In the genomic region with DNA sequence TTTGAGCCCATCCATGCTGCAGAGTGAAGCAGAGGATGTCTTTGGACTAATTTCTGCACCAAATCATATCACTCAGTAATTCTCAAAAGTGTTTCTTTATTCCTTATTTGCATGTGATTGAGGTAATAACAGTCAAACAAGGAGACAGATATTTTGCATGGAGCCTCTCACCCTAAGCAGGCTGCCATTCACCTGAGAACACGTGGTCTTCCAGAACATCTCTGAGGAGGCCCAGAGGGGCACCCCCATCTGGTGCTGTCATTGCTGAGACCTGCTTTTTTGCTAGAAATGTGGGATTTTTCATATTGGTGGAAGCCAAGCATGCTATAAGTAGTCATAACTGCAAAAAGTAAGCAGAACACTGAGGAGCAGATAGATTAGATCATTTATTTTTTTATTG, we compare ENCODE assay signal across 23 cellular contexts. TPM values are rescaled to one million over a fixed set of nuclear protein-coding genes. Genes with fewer than 3 reads are reported as not detected.
"Had no signal": no experiment of that assay in that cellular context is flagged by ENCODE, and none has a peak within 500 bp of the region (broad histone marks: within the 10 kb centered on the region; RNA-seq: fewer than 3 reads in every experiment).

No MANE protein-coding gene starts in this region.

- H3K36me3 ChIP-seq: SJSA1 had no signal

- H3K27me3 ChIP-seq: Peyer's patch, SJSA1 had no signal

- H3K4me3 ChIP-seq: K562, Peyer's patch, SJSA1 had no signal

- H3K27me3 Mint-ChIP-seq: activated CD8-positive, alpha-beta T cell treated with anti-CD3 and anti-CD28 coated beads for 36 hours; activated naive CD8-positive, alpha-beta T cell had no signal

- H3K9me3 Mint-ChIP-seq: activated CD8-positive, alpha-beta T cell treated with anti-CD3 and anti-CD28 coated beads for 36 hours; activated naive CD4-positive, alpha-beta T cell treated with anti-CD3 and anti-CD28 coated beads for 36 hours; brain; T-helper 1 cell treated with Interleukin-12 subunit alpha and Interleukin-12 subunit beta and Interleukin-4 antibody, amounts not matched to agents 30 μg/mL and 1 μg/mL, for 36 hours had no signal

- H3K4me3 Mint-ChIP-seq: activated CD8-positive, alpha-beta T cell treated with anti-CD3 and anti-CD28 coated beads for 36 hours; activated naive CD4-positive, alpha-beta T cell treated with anti-CD3 and anti-CD28 coated beads for 36 hours; activated naive CD8-positive, alpha-beta T cell; brain; T-helper 1 cell treated with Interleukin-12 subunit alpha and Interleukin-12 subunit beta and Interleukin-4 antibody, amounts not matched to agents 30 μg/mL and 1 μg/mL, for 36 hours had no signal

- H3K27ac Mint-ChIP-seq: activated CD8-positive, alpha-beta T cell treated with anti-CD3 and anti-CD28 coated beads for 36 hours; activated naive CD4-positive, alpha-beta T cell treated with anti-CD3 and anti-CD28 coated beads for 36 hours; activated naive CD8-positive, alpha-beta T cell; T-helper 1 cell treated with Interleukin-12 subunit alpha and Interleukin-12 subunit beta and Interleukin-4 antibody, amounts not matched to agents 30 μg/mL and 1 μg/mL, for 36 hours had no signal

- ATAC-seq: activated CD8-positive, alpha-beta T cell treated with anti-CD3 and anti-CD28 coated beads for 36 hours; SK-N-SH treated with all-trans-retinoic acid at 6 μM for 48 hours had no signal

- DNase-seq: activated CD4-positive, CD25-positive, alpha-beta regulatory T cell; activated CD8-positive, alpha-beta memory T cell treated with anti-CD3 and anti-CD28 coated beads, Interleukin-2, amount 50 U/mL, for 4 hours; activated CD8-positive, alpha-beta T cell treated with anti-CD3 and anti-CD28 coated beads for 36 hours; activated gamma-delta T cell; activated naive CD4-positive, alpha-beta T cell treated with anti-CD3 and anti-CD28 coated beads for 36 hours; Kasumi-1; NCI-H1092; NCI-H1417; NCI-H1930; NCI-H2171 treated with DMSO at 0.1 percent for 48 hours; NCI-H226; NCI-H69; Peyer's patch; Right ventricle myocardium superior; T-helper 9 cell had no signal

- H3K9me3 ChIP-seq: Peyer's patch, SJSA1 had no signal

- H3K27ac ChIP-seq: Peyer's patch, RWPE1, SJSA1 had no signal

RNA-seq across cellular contexts. Expression of gene RSPH1, which starts 25.4 kb away (rescaled TPM):
- total RNA-seq: activated CD8-positive, alpha-beta T cell treated with anti-CD3 and anti-CD28 coated beads for 36 hours; K562; M059J; Right ventricle myocardium superior; SJSA1 had no signal
